33 cellular contexts compared by ENCODE assay signal in the genomic region with DNA sequence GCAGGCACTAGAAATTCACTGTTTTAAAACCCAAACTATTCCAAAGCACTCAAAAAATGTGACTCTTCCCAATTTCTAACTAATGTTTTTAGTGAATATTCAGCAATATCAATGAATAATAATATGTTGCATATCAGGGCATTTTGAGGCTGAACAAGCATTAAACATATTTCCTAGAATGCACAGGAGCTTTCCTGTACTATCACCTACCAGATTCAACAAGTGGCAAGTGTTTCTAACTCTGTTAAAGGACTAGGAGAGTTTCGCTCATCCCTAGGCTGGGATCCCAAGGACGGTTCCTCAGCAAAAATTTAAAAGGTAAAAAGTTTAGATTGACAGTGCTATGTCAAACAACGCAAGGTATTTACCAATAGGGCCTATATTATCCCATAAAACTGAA. TPM values are rescaled to one million over a fixed set of nuclear protein-coding genes. Genes with fewer than 3 reads are reported as not detected.
DNase-seq lines count a peak whose midpoint lies in the region; ATAC-seq, FAIRE-seq and TF ChIP-seq lines count a peak whose summit lies in the region.
"Had no signal": no experiment of that assay in that cellular context is flagged by ENCODE, and none has a peak within 500 bp of the region (broad histone marks: within the 10 kb centered on the region; RNA-seq: fewer than 3 reads in every experiment).

No MANE protein-coding gene starts in this region.

- POLR2A ChIA-PET in HEK293 (lab: Yijun Ruan, JAX) (interaction anchor here (1.0 kb wide), 1 partner anchor 47 kb away, joined by 3 read pairs; the partner anchor contains the start of gene CLTA), WTC11 (lab: Charles Lee) (no interaction called here)

- H3K9me3 Mint-ChIP-seq in WTC11, result no peaks in the 10 kb centered on the region
- H3K9me3 Mint-ChIP-seq: CD14-positive monocyte; CD4-positive, alpha-beta T cell; CD4-positive, CD25-positive, alpha-beta regulatory T cell; CD8-positive, alpha-beta memory T cell; CD8-positive, alpha-beta T cell had no signal

- H3K36me3 Mint-ChIP-seq in WTC11, result peaks cover 2% of the 10 kb centered on the region; the same call in 1 of the 2 replicates

- TF ChIP-seq CTCF in HEK293 (tag by site-specific recombination; IDR thresholded peaks at IDR 0.05), result no peak
- no peak for TF ChIP-seq CTCF in WTC11 (IDR thresholded peaks at IDR 0.05)

- H3K27ac Mint-ChIP-seq in WTC11, result no peak overlapping the region
- H3K27ac Mint-ChIP-seq: B cell; CD14-positive monocyte; CD4-positive, alpha-beta T cell; CD8-positive, alpha-beta T cell had no signal

- CTCF ChIA-PET in HEK293 (lab: Yijun Ruan, JAX) (interaction anchor here (0.6 kb wide), 2 partner anchors 12 to 507 kb away, joined by 3 to 4 read pairs; no protein-coding TSS in a partner anchor), WTC11 (lab: Charles Lee) (interaction anchor here (0.7 kb wide), 1 partner anchor 91 kb away, joined by 3 read pairs; no protein-coding TSS in a partner anchor)

- H3K9me3 ChIP-seq in HEK293 (ENCODE audit: control insufficient read depth, insufficient read depth, low read depth, low read length), result no peaks in the 10 kb centered on the region
- H3K9me3 ChIP-seq: A549; BE2C; BLaER1; BLaER1 treated with 17β-estradiol and CSF1 and Interleukin-3, amounts not matched to agents 10 nM and 100 nM; Caco-2 had no signal

- H3K4me3 Mint-ChIP-seq in WTC11, result no peak overlapping the region
- H3K4me3 Mint-ChIP-seq: B cell; CD14-positive monocyte; CD4-positive, alpha-beta memory T cell; CD4-positive, alpha-beta T cell; CD4-positive, CD25-positive, alpha-beta regulatory T cell; CD8-positive, alpha-beta memory T cell; CD8-positive, alpha-beta T cell had no signal

- no peaks in the 10 kb centered on the region; the same call in 1 of the 2 replicates for H3K4me1 Mint-ChIP-seq in WTC11
- H3K4me1 Mint-ChIP-seq: B cell, CD14-positive monocyte had no signal

- H3K4me1 ChIP-seq in HEK293 (ENCODE audit: control insufficient read depth, insufficient read depth, low read length), result no peaks in the 10 kb centered on the region
- H3K4me1 ChIP-seq: A549; BE2C; BLaER1; BLaER1 treated with 17β-estradiol and CSF1 and Interleukin-3, amounts not matched to agents 10 nM and 100 nM; Caco-2 had no signal

- no peak for ATAC-seq in HG03442 (IDR thresholded peaks at IDR 0.05; ENCODE audit: unreplicated experiment)
- ATAC-seq in WTC11, result no peak
- ATAC-seq: A549; CD8-positive, alpha-beta T cell had no signal

- H3K27me3 Mint-ChIP-seq in WTC11 (ENCODE audit: low read depth), result no peaks in the 10 kb centered on the region
- H3K27me3 Mint-ChIP-seq: B cell; CD4-positive, alpha-beta memory T cell; CD4-positive, alpha-beta T cell; CD4-positive, CD25-positive, alpha-beta regulatory T cell; CD8-positive, alpha-beta memory T cell had no signal

- no peak overlapping the region for H3K27ac ChIP-seq in HEK293 (ENCODE audit: extremely low read depth, low read depth, low read length)
- H3K27ac ChIP-seq: 22Rv1; A549; BLaER1; BLaER1 treated with 17β-estradiol and CSF1 and Interleukin-3, amounts not matched to agents 10 nM and 100 nM; C4-2B had no signal

- peaks cover 9 to 49% of the 10 kb centered on the region in 2 experiments; a peak in 2 of 3 replicates for H3K36me3 ChIP-seq in HEK293 (ENCODE audit: control insufficient read depth in 2 of 2, insufficient read depth in 1 of 2, low read length in 2 of 2)

- peak; percentile 21 for FAIRE-seq in G401.6 (lab: Jason Lieb, UNC)
- FAIRE-seq: A204.1, D721Med had no signal

- DNase-seq in WTC11 (ENCODE audit: low spot score), result no peak
- DNase-seq: 8988T; ACHN; AML-193; BE2C; C1 segment of cervical spinal cord; Caco-2; Calu3; CD4-positive, alpha-beta memory T cell; CD4-positive, alpha-beta T cell; CD4-positive, CD25-positive, alpha-beta regulatory T cell; CD8-positive, alpha-beta memory T cell; CD8-positive, alpha-beta T cell; COR-L47; DMS 273 treated with DMSO at 0.1 percent for 48 hours; DMS153; DMS53; DMS79; DMS79 treated with DMSO at 0.1 percent for 48 hours; DND-41; EL had no signal

- H3K4me3 ChIP-seq in HEK293 (ENCODE audit: low read depth, low read length), result no peak overlapping the region
- H3K4me3 ChIP-seq: A549; BLaER1; BLaER1 treated with 17β-estradiol and CSF1 and Interleukin-3, amounts not matched to agents 10 nM and 100 nM had no signal

TF ChIP-seq in HEK293, 187 proteins besides CTCF, POLR2A, EP300 and RAD21 (continues in another document):
- no peak for TF ChIP-seq ZNF529 (tag by site-specific recombination; IDR thresholded peaks at IDR 0.05; ENCODE audit: insufficient replicate concordance)
- no peak for TF ChIP-seq ZBTB8A (tag by site-specific recombination; IDR thresholded peaks at IDR 0.05)
- no peak for TF ChIP-seq ZNF707 (tag by site-specific recombination; IDR thresholded peaks at IDR 0.05)
- TF ChIP-seq SCRT2 (tag by site-specific recombination; IDR thresholded peaks at IDR 0.05), result peak; percentile 60; the same call in 1 of the 2 replicates
- no peak for TF ChIP-seq HOXD13 (CRISPR knock-in tag; IDR thresholded peaks at IDR 0.05; ENCODE audit: borderline replicate concordance)
- no peak for TF ChIP-seq PRDM10 (tag by site-specific recombination; IDR thresholded peaks at IDR 0.05)
- peak; percentile 57; the same call in 1 of the 2 replicates for TF ChIP-seq SCRT1 (tag by site-specific recombination; IDR thresholded peaks at IDR 0.05; ENCODE audit: borderline replicate concordance)
- TF ChIP-seq ZNF292 (tag by site-specific recombination; IDR thresholded peaks at IDR 0.05; ENCODE audit: borderline replicate concordance, low read depth), result no peak
- no peak for TF ChIP-seq ZNF521 (tag by site-specific recombination; IDR thresholded peaks at IDR 0.05)

TF ChIP-seq in WTC11, 78 proteins besides CTCF, POLR2A, EP300 and RAD21:
- TF ChIP-seq ZNF396 (CRISPR knock-in tag; IDR thresholded peaks at IDR 0.05; ENCODE audit: borderline replicate concordance) (no peak), FOXJ3 (CRISPR knock-in tag; IDR thresholded peaks at IDR 0.05; ENCODE audit: borderline replicate concordance) (no peak)
TF ChIP-seq in WTC11: peak in this region for 0.

RNA-seq across cellular contexts. Expression of gene GNE, which starts 21.0 kb away (rescaled TPM):
- 4.6 to 9.0 TPM (median 8.9 TPM) in 3 replicates for total RNA-seq in WTC11 (2021)

RNA-seq across cellular contexts. Expression of gene CLTA, which starts 46.5 kb away (rescaled TPM):
- total RNA-seq in WTC11 (2021), result 213 to 220 TPM (median 220 TPM) in 3 replicates
